9 cellular contexts compared by ENCODE assay signal in the genomic region with DNA sequence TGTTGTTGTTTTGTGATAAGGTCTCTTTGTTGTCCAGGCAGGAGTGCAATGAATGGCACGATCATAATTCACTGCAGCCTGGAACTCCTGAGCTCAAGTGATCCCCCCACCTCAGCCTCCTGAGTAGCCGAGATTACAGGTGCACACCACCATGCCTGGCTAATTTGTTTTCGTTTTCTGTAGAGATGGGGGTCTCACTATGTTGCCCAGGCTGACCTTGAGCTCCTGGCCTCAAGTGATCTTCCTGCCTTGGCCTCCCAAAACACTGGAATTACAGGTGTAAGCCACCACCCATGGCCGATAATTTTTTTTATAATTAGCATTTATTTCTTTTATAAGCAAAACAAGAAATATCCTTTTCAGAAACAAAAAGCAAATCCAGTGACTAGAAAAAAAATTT. TPM values are rescaled to one million over a fixed set of nuclear protein-coding genes. Genes with fewer than 3 reads are reported as not detected.
A peak's percentile ranks its signal among the peaks of the same experiment; 100 is the strongest.
DNase-seq lines count a peak whose midpoint lies in the region; ATAC-seq, FAIRE-seq and TF ChIP-seq lines count a peak whose summit lies in the region.
"Had no signal": no experiment of that assay in that cellular context is flagged by ENCODE, and none has a peak within 500 bp of the region (broad histone marks: within the 10 kb centered on the region; RNA-seq: fewer than 3 reads in every experiment).

No MANE protein-coding gene starts in this region.

- no peaks in the 10 kb centered on the region for H3K9me3 ChIP-seq in heart right ventricle

- FAIRE-seq in GM12892 (lab: Jason Lieb, UNC), result peak; percentile 56

- peaks cover 8% of the 10 kb centered on the region for H3K36me3 Mint-ChIP-seq in activated T-helper 1 cell treated with anti-CD3 and anti-CD28 coated beads, Interleukin-12 subunit alpha, Interleukin-12 subunit beta, Interleukin-2, Interleukin-4 antibody, amounts not matched to agents 30 ng/mL and 10 ng/mL and 1 ng/mL, durations not matched to agents 14 hours and 24 hours and 36 hours (ENCODE audit: low read depth)
- H3K36me3 Mint-ChIP-seq in mesothelial cell of epicardium, result no peaks in the 10 kb centered on the region

- peaks cover 0 to 14% (median 6%) of the 10 kb centered on the region in 7 donors for H3K27me3 ChIP-seq in heart right ventricle

- intact Hi-C loops in activated T-helper 1 cell treated with anti-CD3 and anti-CD28 coated beads, Interleukin-12 subunit alpha, Interleukin-12 subunit beta, Interleukin-2, Interleukin-4 antibody, amounts not matched to agents 30 ng/mL and 10 ng/mL and 1 ng/mL, durations not matched to agents 14 hours and 24 hours and 36 hours (cut with micrococcal nuclease), result loop anchor here (1.0 to 5.0 kb wide), 16 partner anchors 37 to 739 kb away; a partner anchor contains a TSS
- intact Hi-C loops in heart right ventricle (cut with DNase I), result no loop called here

- TF ChIP-seq POLR2A in GM12892 (IDR thresholded peaks at IDR 0.05; ENCODE audit: low read depth, low read length), result no peak

- H3K4me3 ChIP-seq in heart right ventricle, result peak overlapping the region in 2 of 10 donors; percentile 65 to 68

- H3K27me3 Mint-ChIP-seq in activated T-helper 1 cell treated with anti-CD3 and anti-CD28 coated beads, Interleukin-12 subunit alpha, Interleukin-12 subunit beta, Interleukin-2, Interleukin-4 antibody, amounts not matched to agents 30 ng/mL and 10 ng/mL and 1 ng/mL, durations not matched to agents 14 hours and 24 hours and 36 hours (ENCODE audit: insufficient read depth), result no peaks in the 10 kb centered on the region
- peaks cover 4% of the 10 kb centered on the region for H3K27me3 Mint-ChIP-seq in mesothelial cell of epicardium (ENCODE audit: low read depth)

- DNase-seq in GM12892 (ENCODE audit: insufficient read length) (no peak), mesothelial cell of epicardium (ENCODE audit: low spot score in 2 of 2, unreplicated experiment in 2 of 2) (no peak), SIG-M5 (lab: John Stamatoyannopoulos, UW) (no peak), NCI-H1436 (lab: John Stamatoyannopoulos, UW) (no peak), NCI-H1048 (lab: John Stamatoyannopoulos, UW) (no peak), heart right ventricle (no peak)
- no peak for DNase-seq in activated T-helper 1 cell treated with anti-CD3 and anti-CD28 coated beads, Interleukin-12 subunit alpha, Interleukin-12 subunit beta, Interleukin-2, Interleukin-4 antibody, amounts not matched to agents 30 ng/mL and 10 ng/mL and 1 ng/mL, durations not matched to agents 14 hours and 24 hours and 36 hours (ENCODE audit: low spot score)

- H3K9me3 Mint-ChIP-seq in activated T-helper 1 cell treated with anti-CD3 and anti-CD28 coated beads, Interleukin-12 subunit alpha, Interleukin-12 subunit beta, Interleukin-2, Interleukin-4 antibody, amounts not matched to agents 30 ng/mL and 10 ng/mL and 1 ng/mL, durations not matched to agents 14 hours and 24 hours and 36 hours, result no peaks in the 10 kb centered on the region
- no peaks in the 10 kb centered on the region for H3K9me3 Mint-ChIP-seq in mesothelial cell of epicardium

- TF ChIP-seq CTCF in 22Rv1 (IDR thresholded peaks at IDR 0.05) (no peak), mesothelial cell of epicardium (IDR thresholded peaks at IDR 0.05; ENCODE audit: unreplicated experiment) (no peak), heart right ventricle (IDR thresholded peaks at IDR 0.05) (no peak)

- no peak for ATAC-seq in heart right ventricle

- H3K4me1 Mint-ChIP-seq in activated T-helper 1 cell treated with anti-CD3 and anti-CD28 coated beads, Interleukin-12 subunit alpha, Interleukin-12 subunit beta, Interleukin-2, Interleukin-4 antibody, amounts not matched to agents 30 ng/mL and 10 ng/mL and 1 ng/mL, durations not matched to agents 14 hours and 24 hours and 36 hours (ENCODE audit: low read depth), result peaks cover 58% of the 10 kb centered on the region
- peaks cover 11% of the 10 kb centered on the region for H3K4me1 Mint-ChIP-seq in mesothelial cell of epicardium

- no peaks in the 10 kb centered on the region for H3K36me3 ChIP-seq in heart right ventricle

- H3K27ac ChIP-seq in 22Rv1, result peak overlapping the region; percentile 72
- peak overlapping the region in 1 of 10 donors; percentile 89 for H3K27ac ChIP-seq in heart right ventricle

- WGBS in heart right ventricle, 2 donors, result 81 to 87% methylated on average over 4 of the region's 4 CpGs

- H3K27ac Mint-ChIP-seq in activated T-helper 1 cell treated with anti-CD3 and anti-CD28 coated beads, Interleukin-12 subunit alpha, Interleukin-12 subunit beta, Interleukin-2, Interleukin-4 antibody, amounts not matched to agents 30 ng/mL and 10 ng/mL and 1 ng/mL, durations not matched to agents 14 hours and 24 hours and 36 hours, result peak overlapping the region; percentile 93
- no peak overlapping the region for H3K27ac Mint-ChIP-seq in mesothelial cell of epicardium

- H3K4me3 Mint-ChIP-seq in activated T-helper 1 cell treated with anti-CD3 and anti-CD28 coated beads, Interleukin-12 subunit alpha, Interleukin-12 subunit beta, Interleukin-2, Interleukin-4 antibody, amounts not matched to agents 30 ng/mL and 10 ng/mL and 1 ng/mL, durations not matched to agents 14 hours and 24 hours and 36 hours, result peak overlapping the region; percentile 89
- peak overlapping the region; percentile 82 for H3K4me3 Mint-ChIP-seq in mesothelial cell of epicardium

- peaks cover 0 to 41% (median 11%) of the 10 kb centered on the region in 9 donors for H3K4me1 ChIP-seq in heart right ventricle

RNA-seq across cellular contexts. Expression of a gene that starts 3.6 kb away (rescaled TPM):
- polyA plus RNA-seq in GM12892 (2012; ENCODE audit: missing spikeins), result 102 TPM
- total RNA-seq in activated T-helper 1 cell treated with anti-CD3 and anti-CD28 coated beads, Interleukin-12 subunit alpha, Interleukin-12 subunit beta, Interleukin-2, Interleukin-4 antibody, amounts not matched to agents 30 ng/mL and 10 ng/mL and 1 ng/mL, durations not matched to agents 14 hours and 24 hours and 36 hours, result 35.5 and 41.9 TPM in 2 replicates
- total RNA-seq in mesothelial cell of epicardium (0.50 to 1.6 TPM (median 1.2 TPM) in 3 replicates), heart right ventricle (1 to 10 TPM in 3 of 10 donors, under 1 TPM in 7; 0.39 to 9.4 (median 0.66) TPM)
- under 1 TPM; 0.51 to 0.64 TPM for polyA plus RNA-seq in heart right ventricle
- total RNA-seq: IMR-90 had no signal
- polyA plus RNA-seq: IMR-90 had no signal
